33 cellular contexts compared by ENCODE assay signal in the genomic region with DNA sequence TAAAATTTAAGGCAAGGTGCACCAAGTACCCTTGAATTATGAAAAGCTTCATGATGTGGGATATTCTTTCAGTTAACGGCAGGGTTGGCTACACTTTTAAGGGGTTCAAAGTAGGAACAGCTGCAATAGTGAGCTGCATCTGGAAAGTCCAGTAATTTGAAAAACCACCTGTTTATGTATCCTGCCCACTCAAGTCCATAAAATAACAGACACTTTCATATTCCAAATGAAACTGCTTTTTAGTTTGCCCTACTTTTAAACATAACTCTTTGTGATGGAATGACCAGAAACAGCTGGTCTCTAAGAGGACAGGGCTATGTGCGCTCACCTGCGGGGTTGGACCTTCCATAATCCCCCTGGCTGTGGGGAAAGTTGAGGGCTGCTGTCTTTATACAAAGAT. TPM values are rescaled to one million over a fixed set of nuclear protein-coding genes. Genes with fewer than 3 reads are reported as not detected.
DNase-seq lines count a peak whose midpoint lies in the region; ATAC-seq, FAIRE-seq and TF ChIP-seq lines count a peak whose summit lies in the region.
"Had no signal": no experiment of that assay in that cellular context is flagged by ENCODE, and none has a peak within 500 bp of the region (broad histone marks: within the 10 kb centered on the region; RNA-seq: fewer than 3 reads in every experiment).

No MANE protein-coding gene starts in this region.

- H2BK120ac ChIP-seq in mesenchymal stem cell (ENCODE audit: low read depth, low read length) = no peak overlapping the region

- no peak for FAIRE-seq in astrocyte (lab: Jason Lieb, UNC)
- no peak for FAIRE-seq in D721Med (lab: Jason Lieb, UNC)
- FAIRE-seq: bronchial epithelial cell, colon, GM18507, GM19239, H1, HepG2 had no signal

- H3K23ac ChIP-seq in mesenchymal stem cell (ENCODE audit: low read length in 2 of 2) = no peak overlapping the region

- H3K36me3 ChIP-seq in left ventricle myocardium inferior (peaks cover 79% of the 10 kb centered on the region), astrocyte (ENCODE audit: insufficient read depth, low read length) (peaks cover 53% of the 10 kb centered on the region), mesenchymal stem cell (ENCODE audit: control insufficient read depth in 1 of 2, insufficient read depth in 2 of 2, low read depth in 1 of 2, low read length in 2 of 2) (peaks cover 7 to 74% of the 10 kb centered on the region in 2 experiments), upper lobe of right lung (peaks cover 6% of the 10 kb centered on the region)
- H3K36me3 ChIP-seq: WERI-Rb-1 had no signal

- peaks cover 20% of the 10 kb centered on the region for H3K36me3 Mint-ChIP-seq in astrocyte (ENCODE audit: low read depth, unreplicated experiment)
- no peaks in the 10 kb centered on the region for H3K36me3 Mint-ChIP-seq in activated CD4-positive, alpha-beta memory T cell treated with anti-CD3 and anti-CD28 coated beads, Interleukin-2, amount 10 ng/mL, durations not matched to agents 7 days and 5 days (ENCODE audit: low read depth)
- H3K36me3 Mint-ChIP-seq: activated naive CD4-positive, alpha-beta T cell treated with anti-CD3 and anti-CD28 coated beads, Interleukin-2, amount 50 U/mL, for 72 hours; CD8-positive, alpha-beta memory T cell had no signal

- H3K14ac ChIP-seq in mesenchymal stem cell (ENCODE audit: low read length in 2 of 2) = no peak overlapping the region

- no peak overlapping the region for H3K18ac ChIP-seq in mesenchymal stem cell (ENCODE audit: low read depth in 1 of 2, low read length in 2 of 2)

- DNase-seq in left ventricle myocardium inferior = no peak
- DNase-seq in Right ventricle myocardium superior = no peak
- no peak for DNase-seq in astrocyte (ENCODE audit: low read depth)
- no peak for DNase-seq in mesenchymal stem cell
- DNase-seq in upper lobe of right lung = no peak
- no peak for DNase-seq in D721Med (ENCODE audit: insufficient read length, low spot score)
- DNase-seq in activated CD4-positive, alpha-beta memory T cell treated with anti-CD3 and anti-CD28 coated beads, Interleukin-2, amount 10 ng/mL, durations not matched to agents 7 days and 5 days = no peak
- DNase-seq: activated CD4-positive, alpha-beta T cell treated with anti-CD3 and anti-CD28 coated beads for 48 hours; activated effector memory CD4-positive, alpha-beta T cell treated with Interleukin-2 at 50 U/mL for 16 hours; activated T-cell treated with anti-CD3 and anti-CD28 coated beads, Interleukin-2, amount 50 U/mL, for 1 hour; CD8-positive, alpha-beta memory T cell; effector CD8-positive, alpha-beta T cell; EL; Kasumi-1; kidney glomerular epithelial cell; NCI-H146; NCI-H748 treated with DMSO at 0.1 percent for 48 hours; nephron progenitor cell; retina; SIG-M5; stimulated activated CD4-positive, alpha-beta T cell treated with anti-CD3 and anti-CD28 coated beads, Interleukin-1b, Interleukin-23, amount 100 ng/mL, for 48 hours; stimulated activated naive CD4-positive, alpha-beta T cell treated with Interleukin-2 at 50 U/mL for 16 hours; T1000; WERI-Rb-1 had no signal

- H3K9ac ChIP-seq in astrocyte (ENCODE audit: low read length) = no peak overlapping the region
- H3K9ac ChIP-seq in mesenchymal stem cell (ENCODE audit: low read length) = peak overlapping the region; percentile 39

- no peaks in the 10 kb centered on the region for H3K27me3 Mint-ChIP-seq in astrocyte (ENCODE audit: low read depth, unreplicated experiment)
- H3K27me3 Mint-ChIP-seq in activated CD4-positive, alpha-beta memory T cell treated with anti-CD3 and anti-CD28 coated beads, Interleukin-2, amount 10 ng/mL, durations not matched to agents 7 days and 5 days = peaks cover 33% of the 10 kb centered on the region

- peaks cover 47% of the 10 kb centered on the region for H3K4me1 Mint-ChIP-seq in astrocyte (ENCODE audit: low read depth, unreplicated experiment)
- no peaks in the 10 kb centered on the region for H3K4me1 Mint-ChIP-seq in activated CD4-positive, alpha-beta memory T cell treated with anti-CD3 and anti-CD28 coated beads, Interleukin-2, amount 10 ng/mL, durations not matched to agents 7 days and 5 days
- H3K4me1 Mint-ChIP-seq: CD8-positive, alpha-beta memory T cell had no signal

- TF ChIP-seq CTCF in left ventricle myocardium inferior (IDR thresholded peaks at IDR 0.05; ENCODE audit: borderline replicate concordance) (no peak), astrocyte (IDR thresholded peaks at IDR 0.05; ENCODE audit: insufficient read depth, low read depth, low read length) (no peak), upper lobe of right lung (IDR thresholded peaks at IDR 0.05) (no peak), D721Med (IDR thresholded peaks at IDR 0.05; ENCODE audit: insufficient read depth, missing control alignments) (no peak)

- H2AFZ ChIP-seq in astrocyte (ENCODE audit: low read depth, low read length) (no peak overlapping the region), mesenchymal stem cell (ENCODE audit: low read depth, low read length) (no peak overlapping the region)

- peaks cover 91% of the 10 kb centered on the region for H3K79me2 ChIP-seq in astrocyte (ENCODE audit: insufficient read depth, low read length)

- peaks cover 97% of the 10 kb centered on the region for H3K4me1 ChIP-seq in left ventricle myocardium inferior
- H3K4me1 ChIP-seq in astrocyte (ENCODE audit: insufficient read depth, low read length) = peaks cover 33% of the 10 kb centered on the region
- H3K4me1 ChIP-seq in mesenchymal stem cell (ENCODE audit: control insufficient read depth, insufficient read depth, low read depth, low read length) = peaks cover 6% of the 10 kb centered on the region
- peaks cover 2% of the 10 kb centered on the region for H3K4me1 ChIP-seq in upper lobe of right lung

- no peak for ATAC-seq in Right ventricle myocardium superior (ENCODE audit: poor library complexity)
- ATAC-seq in upper lobe of right lung = no peak
- no peak for ATAC-seq in GM19023 (IDR thresholded peaks at IDR 0.05; ENCODE audit: unreplicated experiment)
- ATAC-seq: activated naive CD4-positive, alpha-beta T cell treated with anti-CD3 and anti-CD28 coated beads, Interleukin-2, amount 50 U/mL, for 72 hours; HepG2 had no signal

- H3K9me3 Mint-ChIP-seq in astrocyte (ENCODE audit: unreplicated experiment) = no peaks in the 10 kb centered on the region
- H3K9me3 Mint-ChIP-seq in activated CD4-positive, alpha-beta memory T cell treated with anti-CD3 and anti-CD28 coated beads, Interleukin-2, amount 10 ng/mL, durations not matched to agents 7 days and 5 days = no peaks in the 10 kb centered on the region
- H3K9me3 Mint-ChIP-seq: activated naive CD4-positive, alpha-beta T cell treated with anti-CD3 and anti-CD28 coated beads, Interleukin-2, amount 50 U/mL, for 72 hours; CD8-positive, alpha-beta memory T cell; nephron progenitor cell had no signal

- no peak overlapping the region for H2AK5ac ChIP-seq in mesenchymal stem cell (ENCODE audit: low read length, severe bottlenecking)

- peaks cover 3% of the 10 kb centered on the region for H3K79me1 ChIP-seq in mesenchymal stem cell (replicated peaks; ENCODE audit: low read length, poor library complexity, severe bottlenecking)

- H4K8ac ChIP-seq in mesenchymal stem cell (ENCODE audit: low read length) = no peak overlapping the region

- H3K9me3 ChIP-seq in left ventricle myocardium inferior (replicated peaks) (no peaks in the 10 kb centered on the region), astrocyte (ENCODE audit: insufficient read depth, low read depth, low read length) (no peaks in the 10 kb centered on the region), mesenchymal stem cell (ENCODE audit: control insufficient read depth, low read length) (no peaks in the 10 kb centered on the region), upper lobe of right lung (no peaks in the 10 kb centered on the region)
- H3K9me3 ChIP-seq: thoracic aorta had no signal

- 94% methylated on average over 3 of the region's 3 CpGs for WGBS in mesenchymal stem cell

- H3K4me2 ChIP-seq in astrocyte (ENCODE audit: low read length) (peak overlapping the region; percentile 28), mesenchymal stem cell (ENCODE audit: low read length, poor library complexity, severe bottlenecking) (no peak overlapping the region)

- H3K4me3 ChIP-seq in left ventricle myocardium inferior (peak overlapping the region; percentile 83), astrocyte (ENCODE audit: insufficient read depth, low read depth, low read length) (no peak overlapping the region), mesenchymal stem cell (ENCODE audit: insufficient read depth in 1 of 2, low read depth in 1 of 2, low read length in 2 of 2) (peak overlapping the region in 1 of 2 experiments; percentile 98), upper lobe of right lung (peak overlapping the region; percentile 68)
- H3K4me3 ChIP-seq: thoracic aorta had no signal

- H3K27ac Mint-ChIP-seq in astrocyte (ENCODE audit: unreplicated experiment) = no peak overlapping the region
- H3K27ac Mint-ChIP-seq in activated CD4-positive, alpha-beta memory T cell treated with anti-CD3 and anti-CD28 coated beads, Interleukin-2, amount 10 ng/mL, durations not matched to agents 7 days and 5 days = no peak overlapping the region
- H3K27ac Mint-ChIP-seq: activated naive CD4-positive, alpha-beta T cell treated with anti-CD3 and anti-CD28 coated beads, Interleukin-2, amount 50 U/mL, for 72 hours; nephron progenitor cell had no signal

- CTCF ChIA-PET in activated CD4-positive, alpha-beta memory T cell treated with anti-CD3 and anti-CD28 coated beads, Interleukin-2, amount 10 ng/mL, durations not matched to agents 7 days and 5 days (lab: Charles Lee) = no interaction called here

- POLR2A ChIA-PET in activated CD4-positive, alpha-beta memory T cell treated with anti-CD3 and anti-CD28 coated beads, Interleukin-2, amount 10 ng/mL, durations not matched to agents 7 days and 5 days (lab: Charles Lee) = no interaction called here

- H2BK5ac ChIP-seq in mesenchymal stem cell (ENCODE audit: low read depth, low read length, poor library complexity, severe bottlenecking) = no peak overlapping the region

- H3K27me3 ChIP-seq in left ventricle myocardium inferior (ENCODE audit: low read depth) (no peaks in the 10 kb centered on the region), astrocyte (ENCODE audit: insufficient read depth, low read length) (no peaks in the 10 kb centered on the region), mesenchymal stem cell (ENCODE audit: control insufficient read depth in 1 of 2, insufficient read depth in 1 of 2, low read length in 2 of 2) (no peaks in the 10 kb centered on the region), upper lobe of right lung (no peaks in the 10 kb centered on the region)

- H3K4ac ChIP-seq in mesenchymal stem cell (ENCODE audit: low read depth in 1 of 2, low read length in 2 of 2) = no peak overlapping the region

- H4K20me1 ChIP-seq in astrocyte (ENCODE audit: insufficient read depth, low read length) = peaks cover 35% of the 10 kb centered on the region

- H2BK12ac ChIP-seq in mesenchymal stem cell (ENCODE audit: low read length in 2 of 2) = no peak overlapping the region

- intact Hi-C loops in left ventricle myocardium inferior (cut with micrococcal nuclease) (loop anchor here (5.0 kb wide), 1 partner anchor 55 kb away; no protein-coding TSS in a partner anchor), Right ventricle myocardium superior (cut with DNase I) (no loop called here), upper lobe of right lung (cut with DNase I) (no loop called here)

- no peak overlapping the region for H2BK15ac ChIP-seq in mesenchymal stem cell (ENCODE audit: low read depth, poor library complexity, severe bottlenecking)

- no peak overlapping the region for H3K4me3 Mint-ChIP-seq in astrocyte (ENCODE audit: unreplicated experiment)
- no peak overlapping the region for H3K4me3 Mint-ChIP-seq in activated CD4-positive, alpha-beta memory T cell treated with anti-CD3 and anti-CD28 coated beads, Interleukin-2, amount 10 ng/mL, durations not matched to agents 7 days and 5 days
- H3K4me3 Mint-ChIP-seq: CD8-positive, alpha-beta memory T cell; nephron progenitor cell had no signal

- H4K91ac ChIP-seq in mesenchymal stem cell (ENCODE audit: low read length) = no peak overlapping the region

- peak overlapping the region; percentile 20 for H3K27ac ChIP-seq in left ventricle myocardium inferior (replicated peaks)
- no peak overlapping the region for H3K27ac ChIP-seq in astrocyte (ENCODE audit: low read depth, low read length)
- no peak overlapping the region for H3K27ac ChIP-seq in mesenchymal stem cell (ENCODE audit: low read length, poor library complexity, severe bottlenecking)
- peak overlapping the region; percentile 56 for H3K27ac ChIP-seq in upper lobe of right lung
- H3K27ac ChIP-seq: thoracic aorta, WERI-Rb-1 had no signal

RNA-seq across cellular contexts. Expression of gene CAV1, which starts 7.3 kb away (rescaled TPM):
- total RNA-seq in left ventricle myocardium inferior (266 TPM), Right ventricle myocardium superior (300 TPM), astrocyte (384 and 472 TPM in 2 replicates), upper lobe of right lung (695 TPM)
- 281 TPM for polyA plus RNA-seq in mesenchymal stem cell (2013, experiment 1 of 2)
- 300 TPM for polyA plus RNA-seq in mesenchymal stem cell (2013, experiment 2 of 2)
- total RNA-seq in activated CD4-positive, alpha-beta memory T cell treated with anti-CD3 and anti-CD28 coated beads, Interleukin-2, amount 10 ng/mL, durations not matched to agents 7 days and 5 days = under 1 TPM; 0.13 to 0.38 TPM
- total RNA-seq: activated naive CD4-positive, alpha-beta T cell treated with anti-CD3 and anti-CD28 coated beads, Interleukin-2, amount 50 U/mL, for 72 hours; HepG2 had no signal
- polyA plus RNA-seq: CD8-positive, alpha-beta memory T cell had no signal

RNA-seq across cellular contexts. Expression of gene CAV2, which starts 32.6 kb away (rescaled TPM):
- 196 TPM for total RNA-seq in left ventricle myocardium inferior
- total RNA-seq in Right ventricle myocardium superior = 183 TPM
- 152 and 161 TPM in 2 replicates for total RNA-seq in astrocyte
- 53.9 TPM for polyA plus RNA-seq in mesenchymal stem cell (2013, experiment 1 of 2)
- polyA plus RNA-seq in mesenchymal stem cell (2013, experiment 2 of 2) = 58.7 TPM
- total RNA-seq in upper lobe of right lung = 192 TPM
- not detected for total RNA-seq in activated CD4-positive, alpha-beta memory T cell treated with anti-CD3 and anti-CD28 coated beads, Interleukin-2, amount 10 ng/mL, durations not matched to agents 7 days and 5 days
- total RNA-seq: CD8-positive, alpha-beta memory T cell had no signal
- polyA plus RNA-seq: CD8-positive, alpha-beta memory T cell had no signal

Comparison
In these comparisons a context has a peak if more than half of its experiments do, and no peak if none do; other contexts are left out.
1. H3K27ac ChIP-seq: peak in left ventricle myocardium inferior (single experiment) and upper lobe of right lung (single experiment); none in astrocyte (single experiment) and mesenchymal stem cell (single experiment).
2. RNA of gene CAV1, which starts 7.3 kb away (total RNA-seq): 695 TPM in upper lobe of right lung (single experiment), 384 to 472 TPM in astrocyte, 300 TPM in Right ventricle myocardium superior (single experiment) and 266 TPM in left ventricle myocardium inferior (single experiment); 0.13 to 0.38 TPM in activated CD4-positive, alpha-beta memory T cell treated with anti-CD3 and anti-CD28 coated beads, Interleukin-2, amount 10 ng/mL, durations not matched to agents 7 days and 5 days; every median in the first group is over 100 times any median in the second.
3. RNA of gene CAV2, which starts 32.6 kb away (total RNA-seq): 196 TPM in left ventricle myocardium inferior (single experiment), 192 TPM in upper lobe of right lung (single experiment), 183 TPM in Right ventricle myocardium superior (single experiment) and 152 to 161 TPM in astrocyte; not detected in activated CD4-positive, alpha-beta memory T cell treated with anti-CD3 and anti-CD28 coated beads, Interleukin-2, amount 10 ng/mL, durations not matched to agents 7 days and 5 days; every median in the first group is over 100 times any median in the second.